ENCODE assay signal across 1 cellular context in the genomic region with DNA sequence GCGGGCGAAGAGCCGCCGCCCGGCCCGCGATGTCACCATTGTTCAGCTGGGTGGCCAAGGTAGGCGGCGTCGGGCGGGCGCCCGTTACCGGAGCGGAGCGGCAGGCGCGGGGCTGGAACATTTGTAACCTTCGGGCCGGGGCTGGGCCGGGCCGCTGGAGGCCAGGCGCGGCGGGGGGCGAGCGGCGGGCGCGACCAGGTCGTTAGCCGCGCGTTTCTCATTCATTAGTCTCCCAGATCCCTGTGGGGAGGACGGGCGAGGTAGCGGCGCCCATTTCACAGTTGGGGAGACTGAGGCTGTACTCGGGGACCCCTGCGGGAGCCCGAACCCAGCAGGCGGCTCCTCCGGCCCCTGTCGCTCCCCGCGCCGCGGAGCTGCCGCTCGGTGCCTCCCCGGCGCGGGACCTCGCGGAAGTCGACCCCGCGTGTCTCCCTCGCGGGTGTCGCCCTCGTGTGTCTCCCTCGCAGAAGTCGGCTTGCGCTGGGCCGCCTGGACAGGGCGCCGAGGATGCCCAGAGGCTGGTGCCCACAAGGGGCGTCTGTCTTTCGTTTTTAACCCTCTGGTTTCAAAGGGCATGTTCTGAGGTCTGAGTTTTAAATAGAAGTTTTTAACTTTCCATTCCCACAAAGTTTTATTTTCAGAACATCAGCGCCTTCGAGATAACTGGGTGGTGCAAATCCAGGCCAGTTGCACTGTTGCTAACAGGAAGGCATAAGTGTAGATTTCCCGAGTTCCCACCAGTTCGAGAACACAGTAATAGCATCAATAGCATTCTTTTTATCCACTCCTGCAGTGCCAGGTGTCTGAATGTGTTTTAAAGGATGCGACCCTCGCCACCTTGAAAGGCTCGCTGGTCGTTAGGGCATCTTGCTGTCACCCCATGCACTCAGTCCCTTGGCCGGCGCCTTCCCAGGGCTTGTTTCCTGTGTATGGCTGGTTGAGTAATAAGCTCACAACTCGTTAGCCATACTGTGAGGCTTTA.
A peak's percentile ranks its signal among the peaks of the same experiment; 100 is the strongest.
TF ChIP-seq lines count a peak whose summit lies in the region.

No MANE protein-coding gene starts in this region.

TF ChIP-seq in HepG2, 621 proteins besides CTCF, POLR2A, EP300 and RAD21 (continued from another document and continues in another):
- TF ChIP-seq ZBTB43 (CRISPR knock-in tag; conservative IDR thresholded peaks at IDR 0.05) (no peak; the same call in 1 of the 2 replicates), PLRG1 (conservative IDR thresholded peaks at IDR 0.05) (no peak), RFX5 (IDR thresholded peaks at IDR 0.05; ENCODE audit: low read depth, low read length) (no peak), ZNF136 (CRISPR knock-in tag; IDR thresholded peaks at IDR 0.05; ENCODE audit: low read depth) (no peak), ZNF180 (CRISPR knock-in tag; IDR thresholded peaks at IDR 0.05; ENCODE audit: borderline replicate concordance, low read depth) (no peak), ZFY (CRISPR knock-in tag; IDR thresholded peaks at IDR 0.05) (peak; percentile 73), FIP1L1 (IDR thresholded peaks at IDR 0.05; ENCODE audit: borderline replicate concordance, insufficient read depth, low read depth, low read length) (no peak), DNMT1 (CRISPR knock-in tag; IDR thresholded peaks at IDR 0.05) (no peak), ZSCAN30 (CRISPR knock-in tag; IDR thresholded peaks at IDR 0.05) (no peak), ZNF263 (CRISPR knock-in tag; IDR thresholded peaks at IDR 0.05) (peak; percentile 74; the same call in 1 of the 2 replicates), MLLT10 (CRISPR knock-in tag; IDR thresholded peaks at IDR 0.05) (no peak), ZNF891 (CRISPR knock-in tag; IDR thresholded peaks at IDR 0.05) (no peak), ZBTB46 (CRISPR knock-in tag; IDR thresholded peaks at IDR 0.05; ENCODE audit: borderline replicate concordance) (no peak), ZNF34 (CRISPR knock-in tag; IDR thresholded peaks at IDR 0.05; ENCODE audit: borderline replicate concordance) (no peak), CHCHD3 (CRISPR knock-in tag; IDR thresholded peaks at IDR 0.05) (no peak), ZNF207 (IDR thresholded peaks at IDR 0.05; ENCODE audit: borderline replicate concordance) (no peak), ZNF644 (CRISPR knock-in tag; IDR thresholded peaks at IDR 0.05; ENCODE audit: low read depth) (no peak), CEBPB (IDR thresholded peaks at IDR 0.05; ENCODE audit: borderline replicate concordance, low read depth, low read length) (no peak), ZNF552 (CRISPR knock-in tag; IDR thresholded peaks at IDR 0.05; ENCODE audit: borderline replicate concordance) (no peak), KMT2B (CRISPR knock-in tag; IDR thresholded peaks at IDR 0.05) (peak; percentile 55; the same call in 1 of the 2 replicates), HIC2 (CRISPR knock-in tag; IDR thresholded peaks at IDR 0.05; ENCODE audit: low read depth) (peak; percentile 45; the same call in 1 of the 2 replicates), FOSL1 (CRISPR knock-in tag; IDR thresholded peaks at IDR 0.05; ENCODE audit: borderline replicate concordance) (no peak), MEIS2 (CRISPR knock-in tag; IDR thresholded peaks at IDR 0.05) (peak; percentile 55; the same call in 1 of the 2 replicates), HIVEP1 (CRISPR knock-in tag; IDR thresholded peaks at IDR 0.05) (peak; percentile 57; the same call in 1 of the 2 replicates), MAX (IDR thresholded peaks at IDR 0.05) (peak; percentile 81), BRD4 (CRISPR knock-in tag; IDR thresholded peaks at IDR 0.05) (no peak), CC2D1A (CRISPR knock-in tag; IDR thresholded peaks at IDR 0.05) (no peak), HNRNPUL1 (IDR thresholded peaks at IDR 0.05; ENCODE audit: low read depth, low read length) (no peak), FOXP1 (IDR thresholded peaks at IDR 0.05) (no peak), FOXP1 (CRISPR knock-in tag; IDR thresholded peaks at IDR 0.05) (no peak), KDM1A (CRISPR knock-in tag; IDR thresholded peaks at IDR 0.05) (peak; percentile 46; the same call in 1 of the 2 replicates), SATB2 (CRISPR knock-in tag; IDR thresholded peaks at IDR 0.05) (0 out of 2 replicates have a peak, but pooled peaks have one; percentile 44), ETV5 (CRISPR knock-in tag; IDR thresholded peaks at IDR 0.05; ENCODE audit: borderline replicate concordance) (no peak), ZBTB14 (CRISPR knock-in tag; IDR thresholded peaks at IDR 0.05) (no peak)
- TF ChIP-seq, protein P1, sequence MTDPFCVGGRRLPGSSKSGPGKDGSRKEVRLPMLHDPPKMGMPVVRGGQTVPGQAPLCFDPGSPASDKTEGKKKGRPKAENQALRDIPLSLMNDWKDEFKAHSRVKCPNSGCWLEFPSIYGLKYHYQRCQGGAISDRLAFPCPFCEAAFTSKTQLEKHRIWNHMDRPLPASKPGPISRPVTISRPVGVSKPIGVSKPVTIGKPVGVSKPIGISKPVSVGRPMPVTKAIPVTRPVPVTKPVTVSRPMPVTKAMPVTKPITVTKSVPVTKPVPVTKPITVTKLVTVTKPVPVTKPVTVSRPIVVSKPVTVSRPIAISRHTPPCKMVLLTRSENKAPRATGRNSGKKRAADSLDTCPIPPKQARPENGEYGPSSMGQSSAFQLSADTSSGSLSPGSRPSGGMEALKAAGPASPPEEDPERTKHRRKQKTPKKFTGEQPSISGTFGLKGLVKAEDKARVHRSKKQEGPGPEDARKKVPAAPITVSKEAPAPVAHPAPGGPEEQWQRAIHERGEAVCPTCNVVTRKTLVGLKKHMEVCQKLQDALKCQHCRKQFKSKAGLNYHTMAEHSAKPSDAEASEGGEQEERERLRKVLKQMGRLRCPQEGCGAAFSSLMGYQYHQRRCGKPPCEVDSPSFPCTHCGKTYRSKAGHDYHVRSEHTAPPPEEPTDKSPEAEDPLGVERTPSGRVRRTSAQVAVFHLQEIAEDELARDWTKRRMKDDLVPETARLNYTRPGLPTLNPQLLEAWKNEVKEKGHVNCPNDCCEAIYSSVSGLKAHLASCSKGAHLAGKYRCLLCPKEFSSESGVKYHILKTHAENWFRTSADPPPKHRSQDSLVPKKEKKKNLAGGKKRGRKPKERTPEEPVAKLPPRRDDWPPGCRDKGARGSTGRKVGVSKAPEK (CRISPR knock-in tag; IDR thresholded peaks at IDR 0.05; ENCODE audit: borderline replicate concordance) = no peak
- TF ChIP-seq, protein P2, sequence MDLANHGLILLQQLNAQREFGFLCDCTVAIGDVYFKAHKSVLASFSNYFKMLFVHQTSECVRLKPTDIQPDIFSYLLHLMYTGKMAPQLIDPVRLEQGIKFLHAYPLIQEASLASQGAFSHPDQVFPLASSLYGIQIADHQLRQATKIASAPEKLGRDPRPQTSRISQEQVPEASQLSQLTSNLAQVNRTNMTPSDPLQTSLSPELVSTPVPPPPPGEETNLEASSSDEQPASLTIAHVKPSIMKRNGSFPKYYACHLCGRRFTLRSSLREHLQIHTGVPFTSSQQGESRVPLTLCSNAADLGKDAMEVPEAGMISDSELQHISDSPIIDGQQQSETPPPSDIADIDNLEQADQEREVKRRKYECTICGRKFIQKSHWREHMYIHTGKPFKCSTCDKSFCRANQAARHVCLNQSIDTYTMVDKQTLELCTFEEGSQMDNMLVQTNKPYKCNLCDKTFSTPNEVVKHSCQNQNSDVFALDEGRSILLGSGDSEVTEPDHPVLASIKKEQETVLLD (CRISPR knock-in tag; IDR thresholded peaks at IDR 0.05; ENCODE audit: low read depth) = 0 out of 2 replicates have a peak, but pooled peaks have one; percentile 15
- TF ChIP-seq, protein P3, sequence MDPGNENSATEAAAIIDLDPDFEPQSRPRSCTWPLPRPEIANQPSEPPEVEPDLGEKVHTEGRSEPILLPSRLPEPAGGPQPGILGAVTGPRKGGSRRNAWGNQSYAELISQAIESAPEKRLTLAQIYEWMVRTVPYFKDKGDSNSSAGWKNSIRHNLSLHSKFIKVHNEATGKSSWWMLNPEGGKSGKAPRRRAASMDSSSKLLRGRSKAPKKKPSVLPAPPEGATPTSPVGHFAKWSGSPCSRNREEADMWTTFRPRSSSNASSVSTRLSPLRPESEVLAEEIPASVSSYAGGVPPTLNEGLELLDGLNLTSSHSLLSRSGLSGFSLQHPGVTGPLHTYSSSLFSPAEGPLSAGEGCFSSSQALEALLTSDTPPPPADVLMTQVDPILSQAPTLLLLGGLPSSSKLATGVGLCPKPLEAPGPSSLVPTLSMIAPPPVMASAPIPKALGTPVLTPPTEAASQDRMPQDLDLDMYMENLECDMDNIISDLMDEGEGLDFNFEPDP (CRISPR knock-in tag; conservative IDR thresholded peaks at IDR 0.05) = no peak
- TF ChIP-seq, protein P4, sequence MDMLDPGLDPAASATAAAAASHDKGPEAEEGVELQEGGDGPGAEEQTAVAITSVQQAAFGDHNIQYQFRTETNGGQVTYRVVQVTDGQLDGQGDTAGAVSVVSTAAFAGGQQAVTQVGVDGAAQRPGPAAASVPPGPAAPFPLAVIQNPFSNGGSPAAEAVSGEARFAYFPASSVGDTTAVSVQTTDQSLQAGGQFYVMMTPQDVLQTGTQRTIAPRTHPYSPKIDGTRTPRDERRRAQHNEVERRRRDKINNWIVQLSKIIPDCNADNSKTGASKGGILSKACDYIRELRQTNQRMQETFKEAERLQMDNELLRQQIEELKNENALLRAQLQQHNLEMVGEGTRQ (IDR thresholded peaks at IDR 0.05; ENCODE audit: low read depth, low read length) = no peak
- TF ChIP-seq, protein P4 (CRISPR knock-in tag; IDR thresholded peaks at IDR 0.05; ENCODE audit: borderline replicate concordance) = no peak
- TF ChIP-seq, protein P5, sequence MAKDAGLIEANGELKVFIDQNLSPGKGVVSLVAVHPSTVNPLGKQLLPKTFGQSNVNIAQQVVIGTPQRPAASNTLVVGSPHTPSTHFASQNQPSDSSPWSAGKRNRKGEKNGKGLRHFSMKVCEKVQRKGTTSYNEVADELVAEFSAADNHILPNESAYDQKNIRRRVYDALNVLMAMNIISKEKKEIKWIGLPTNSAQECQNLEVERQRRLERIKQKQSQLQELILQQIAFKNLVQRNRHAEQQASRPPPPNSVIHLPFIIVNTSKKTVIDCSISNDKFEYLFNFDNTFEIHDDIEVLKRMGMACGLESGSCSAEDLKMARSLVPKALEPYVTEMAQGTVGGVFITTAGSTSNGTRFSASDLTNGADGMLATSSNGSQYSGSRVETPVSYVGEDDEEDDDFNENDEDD (CRISPR knock-in tag; IDR thresholded peaks at IDR 0.05; ENCODE audit: borderline replicate concordance) = peak; percentile 52; the same call in 1 of the 2 replicates
- TF ChIP-seq, protein P6, sequence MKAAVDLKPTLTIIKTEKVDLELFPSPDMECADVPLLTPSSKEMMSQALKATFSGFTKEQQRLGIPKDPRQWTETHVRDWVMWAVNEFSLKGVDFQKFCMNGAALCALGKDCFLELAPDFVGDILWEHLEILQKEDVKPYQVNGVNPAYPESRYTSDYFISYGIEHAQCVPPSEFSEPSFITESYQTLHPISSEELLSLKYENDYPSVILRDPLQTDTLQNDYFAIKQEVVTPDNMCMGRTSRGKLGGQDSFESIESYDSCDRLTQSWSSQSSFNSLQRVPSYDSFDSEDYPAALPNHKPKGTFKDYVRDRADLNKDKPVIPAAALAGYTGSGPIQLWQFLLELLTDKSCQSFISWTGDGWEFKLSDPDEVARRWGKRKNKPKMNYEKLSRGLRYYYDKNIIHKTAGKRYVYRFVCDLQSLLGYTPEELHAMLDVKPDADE (CRISPR knock-in tag; IDR thresholded peaks at IDR 0.05) = no peak
